In genomic region chr19:34732548-34733255, GRCh38 we compare ENCODE assay signal across 8 cellular contexts. TPM values are rescaled to one million over a fixed set of nuclear protein-coding genes. Genes with fewer than 3 reads are reported as not detected.
A peak's percentile ranks its signal among the peaks of the same experiment; 100 is the strongest.
DNase-seq lines count a peak whose midpoint lies in the region; ATAC-seq, FAIRE-seq and TF ChIP-seq lines count a peak whose summit lies in the region.

No MANE protein-coding gene starts in this region.

- H3K4me1 ChIP-seq in A549 = peaks cover 4% of the 10 kb centered on the region; the same call in 1 of the 3 replicates
- H3K4me1 ChIP-seq in HCT116 (ENCODE audit: control insufficient read depth in 1 of 2, insufficient read depth in 2 of 2, low read length in 2 of 2) = peaks cover 4 to 17% of the 10 kb centered on the region in 2 experiments; a peak in 2 of 4 replicates
- H3K4me1 ChIP-seq in mononuclear cell (ENCODE audit: insufficient read depth, low read length) = peaks cover 21% of the 10 kb centered on the region

- POLR2A ChIA-PET in A549 (lab: Yijun Ruan, JAX) = interaction anchor here (0.6 to 1.2 kb wide), 5 partner anchors 55 to 274 kb away, joined by 3 to 20 read pairs (median 4); partner anchors contain the start of genes SCGB2B2, WTIP, ZNF30 and ZNF302
- POLR2A ChIA-PET in HCT116 (lab: Charles Lee) = no interaction called here

- no peak for TF ChIP-seq CTCF in A549 (IDR thresholded peaks at IDR 0.05)
- TF ChIP-seq CTCF in HCT116 (IDR thresholded peaks at IDR 0.05 in 2 of 3, conservative IDR thresholded peaks at IDR 0.05 in 1 of 3; ENCODE audit: borderline replicate concordance in 1 of 3, insufficient read depth in 1 of 3, low read depth in 2 of 3, low read length in 2 of 3) = no peak
- no peak for TF ChIP-seq CTCF in brain (conservative IDR thresholded peaks at IDR 0.05)

- RAD21 ChIA-PET in HCT116 (lab: Charles Lee; ENCODE audit: low non-redundant PET in 1 of 2, low total read pairs in 2 of 2, uncharacterized antibody in 2 of 2, unreplicated experiment in 2 of 2) = interaction anchor here in 1 of 2 experiments (0.7 kb wide), 1 partner anchor 12 kb away, joined by 3 read pairs; no protein-coding TSS in a partner anchor

- H3K79me2 ChIP-seq in HCT116 (ENCODE audit: insufficient read depth, low read length) = no peaks in the 10 kb centered on the region

- H3K27ac ChIP-seq in A549 = peak overlapping the region; percentile 93; a peak in 5 of 6 replicates
- peak overlapping the region; percentile 72 for H3K27ac ChIP-seq in HCT116 (ENCODE audit: low read depth, low read length)

- no peak for FAIRE-seq in A549 (lab: Jason Lieb, UNC)

- H3K27me3 ChIP-seq in HCT116 (ENCODE audit: insufficient read depth, low read length) = peaks cover 6% of the 10 kb centered on the region; the same call in 1 of the 2 replicates
- peaks cover under 1% of the 10 kb centered on the region for H3K27me3 ChIP-seq in mononuclear cell (ENCODE audit: insufficient read depth, low read length)

- H3K9me2 ChIP-seq in HCT116 (ENCODE audit: insufficient read depth) = no peaks in the 10 kb centered on the region

- H3K9ac ChIP-seq in HCT116 (ENCODE audit: low read length) = no peak overlapping the region

- peak overlapping the region in 4 of 5 experiments; percentile 38 to 100 (median 86) for H3K27ac Mint-ChIP-seq in brain

- peaks cover 28% of the 10 kb centered on the region for H3K4me1 Mint-ChIP-seq in brain

- H3K4me2 ChIP-seq in A549 (peak overlapping the region; percentile 85), HCT116 (ENCODE audit: low read length) (peak overlapping the region; percentile 93)

- ATAC-seq in A549 = no peak
- no peak for ATAC-seq in HCT116
- no peak for ATAC-seq in GM21515 (IDR thresholded peaks at IDR 0.05; ENCODE audit: unreplicated experiment)

- H4K20me1 ChIP-seq in HCT116 (ENCODE audit: insufficient read depth) = no peaks in the 10 kb centered on the region

- peaks cover 0 to 9% (median 4%) of the 10 kb centered on the region in 5 experiments for H3K9me3 Mint-ChIP-seq in brain

- H3K27me3 Mint-ChIP-seq in brain = peaks cover 12% of the 10 kb centered on the region

- no peaks in the 10 kb centered on the region for H3K36me3 ChIP-seq in HCT116 (ENCODE audit: control insufficient read depth in 1 of 2, insufficient read depth in 2 of 2, low read length in 2 of 2)

- DNase-seq in A549 (ENCODE audit: low read depth in 1 of 2, low spot score in 1 of 2) (no peak), HCT116 (ENCODE audit: low read depth, low spot score) (no peak), NCI-H2196 treated with DMSO at 0.1 percent for 48 hours (lab: John Stamatoyannopoulos, UW; ENCODE audit: unreplicated experiment) (no peak), SKM-1 (lab: John Stamatoyannopoulos, UW; ENCODE audit: unreplicated experiment) (no peak)
- no peak for DNase-seq in activated CD8-positive, alpha-beta memory T cell treated with anti-CD3 and anti-CD28 coated beads, Interleukin-2, amount 50 U/mL, for 48 hours

- H3K4me3 Mint-ChIP-seq in brain = peak overlapping the region; percentile 73 to 100 (median 98)

- H3K4me3 ChIP-seq in A549 = peak overlapping the region; percentile 67
- H3K4me3 ChIP-seq in HCT116 (replicated peaks in 1 of 2; ENCODE audit: low read depth in 1 of 2, low read length in 2 of 2) = peak overlapping the region; percentile 50 to 70
- peak overlapping the region; percentile 80 for H3K4me3 ChIP-seq in mononuclear cell (ENCODE audit: low read length)

- H2AFZ ChIP-seq in HCT116 (ENCODE audit: low read depth, low read length, poor library complexity, severe bottlenecking) = no peak overlapping the region

- WGBS in A549 (ENCODE audit: missing lambda C conversion rate) = 68% methylated on average over 16 of the region's 17 CpGs

- CTCF ChIA-PET in A549 (lab: Yijun Ruan, JAX) = interaction anchor here (1.2 to 2.5 kb wide), 2 partner anchors 21 to 55 kb away, joined by 3 to 7 read pairs; partner anchors contain the start of gene ZNF302
- CTCF ChIA-PET in HCT116 (lab: Charles Lee) = interaction anchor here (1.2 kb wide), 1 partner anchor 20 kb away, joined by 4 read pairs; no protein-coding TSS in a partner anchor

- peaks cover 24% of the 10 kb centered on the region for H3K36me3 Mint-ChIP-seq in brain

- no peak for TF ChIP-seq EP300 in A549 (IDR thresholded peaks at IDR 0.05)

- TF ChIP-seq RAD21 in A549 (conservative IDR thresholded peaks at IDR 0.05 in 1 of 2, IDR thresholded peaks at IDR 0.05 in 1 of 2) (no peak), HCT116 (IDR thresholded peaks at IDR 0.05; ENCODE audit: low read depth) (no peak)

- TF ChIP-seq POLR2A in A549 (IDR thresholded peaks at IDR 0.05; ENCODE audit: low read length) (no peak), HCT116 (IDR thresholded peaks at IDR 0.05; ENCODE audit: borderline replicate concordance, extremely low read depth, insufficient read depth, insufficient read length) (no peak)

- H3K9me3 ChIP-seq in A549 (peaks cover 52% of the 10 kb centered on the region), HCT116 (ENCODE audit: control insufficient read depth in 1 of 2, insufficient read depth in 1 of 2, low read depth in 1 of 2, low read length in 2 of 2) (peaks cover 0 to 4% of the 10 kb centered on the region in 2 experiments; a peak in 1 of 4 replicates), mononuclear cell (ENCODE audit: low read depth, low read length) (no peaks in the 10 kb centered on the region)

- intact Hi-C loops in HCT116 (cut with micrococcal nuclease) = loop anchor here (1.0 kb wide), 1 partner anchor 55 kb away; the partner anchor contains the start of genes SCGB2B2 and ZNF302

- no TSS peak for BruUV-seq in HCT116 (replicated peaks; lab: Mats Ljungman, UMichigan)

TF ChIP-seq in A549, 52 proteins besides CTCF, POLR2A, EP300 and RAD21 (continues in another document):
- TF ChIP-seq HOXA7 (CRISPR knock-in tag; IDR thresholded peaks at IDR 0.05) (no peak), BCL3 (IDR thresholded peaks at IDR 0.05) (no peak), MAFK (IDR thresholded peaks at IDR 0.05; ENCODE audit: partially characterized antibody) (no peak)

TF ChIP-seq in HCT116, 20 proteins besides CTCF, POLR2A, EP300 and RAD21 (continues in another document):
- no peak for TF ChIP-seq POLR2AphosphoS5 (IDR thresholded peaks at IDR 0.05; ENCODE audit: low read depth, low read length)
- TF ChIP-seq JUND (IDR thresholded peaks at IDR 0.05) = no peak
- no peak for TF ChIP-seq ZBTB33 (IDR thresholded peaks at IDR 0.05; ENCODE audit: extremely low read depth, insufficient replicate concordance, low read length)
- TF ChIP-seq EGR1 (IDR thresholded peaks at IDR 0.05; ENCODE audit: low read depth) = no peak
- TF ChIP-seq CEBPB (IDR thresholded peaks at IDR 0.05; ENCODE audit: low read depth) = no peak
- TF ChIP-seq ZNF274 (IDR thresholded peaks at IDR 0.05; ENCODE audit: low read depth, low read length) = no peak

RNA-seq across cellular contexts. Expression of gene ZNF181, which starts 1.3 kb away (rescaled TPM):
- 19.3 and 24.6 TPM in 2 replicates for polyA plus RNA-seq in A549 (2011; rRNA removed)
- 4.6 and 5.1 TPM in 2 replicates for polyA plus RNA-seq in A549 (2012; cell fraction: cytosol; rRNA removed)
- polyA plus RNA-seq in A549 (2012; cell fraction: nucleus; rRNA removed) = 5.4 and 5.8 TPM in 2 replicates
- polyA plus RNA-seq in A549 (2017; fragmentation: RNase III; extraction: RNeasy Plus Mini Kit Qiagen cat#74134 plus additional on column Dnase treatment) = 13.6 to 17.0 TPM (median 14.2 TPM) in 3 replicates
- polyA minus RNA-seq in A549 (2011; rRNA and poly(A)+ RNA removed) = 6.9 and 8.9 TPM in 2 replicates
- total RNA-seq in HCT116 (2021; ENCODE audit: unreplicated experiment) = 4.0 TPM
- polyA plus RNA-seq in HCT116 (2012) = 2.0 and 2.9 TPM in 2 replicates
- 1.3 TPM for polyA plus RNA-seq in brain (ENCODE audit: insufficient read depth, low read depth, low replicate concordance)
- 5.6 TPM for total RNA-seq in mononuclear cell

RNA-seq across cellular contexts. Expression of gene ZNF599, which starts 40.3 kb away (rescaled TPM):
- 3.5 and 3.9 TPM in 2 replicates for polyA plus RNA-seq in A549 (2011; rRNA removed)
- polyA plus RNA-seq in A549 (2012; cell fraction: cytosol; rRNA removed) = 4.3 and 4.7 TPM in 2 replicates
- polyA plus RNA-seq in A549 (2012; cell fraction: nucleus; rRNA removed) = 2.9 and 4.1 TPM in 2 replicates
- 2.6 to 2.8 TPM (median 2.8 TPM) in 3 replicates for polyA plus RNA-seq in A549 (2017; fragmentation: RNase III; extraction: RNeasy Plus Mini Kit Qiagen cat#74134 plus additional on column Dnase treatment)
- polyA minus RNA-seq in A549 (2011; rRNA and poly(A)+ RNA removed) = 1.5 and 1.6 TPM in 2 replicates
- total RNA-seq in HCT116 (2021; ENCODE audit: unreplicated experiment) = 2.2 TPM
- polyA plus RNA-seq in HCT116 (2012) = 1.4 and 1.7 TPM in 2 replicates
- polyA plus RNA-seq in brain (ENCODE audit: insufficient read depth, low read depth, low replicate concordance) = 7.4 TPM
- total RNA-seq in mononuclear cell = 2.3 TPM

RNA-seq across cellular contexts. Expression of gene ZNF302, which starts 55.2 kb away (rescaled TPM):
- polyA plus RNA-seq in A549 (2011; rRNA removed) (54.6 and 56.3 TPM in 2 replicates), A549 (2017; fragmentation: RNase III; extraction: RNeasy Plus Mini Kit Qiagen cat#74134 plus additional on column Dnase treatment) (24.2 to 27.1 TPM (median 26.2 TPM) in 3 replicates), brain (ENCODE audit: insufficient read depth, low read depth, low replicate concordance) (5.4 TPM)
- 11.1 and 11.7 TPM in 2 replicates for polyA plus RNA-seq in A549 (2012; cell fraction: cytosol; rRNA removed)
- 22.3 and 22.4 TPM in 2 replicates for polyA plus RNA-seq in A549 (2012; cell fraction: nucleus; rRNA removed)
- 19.5 and 20.6 TPM in 2 replicates for polyA minus RNA-seq in A549 (2011; rRNA and poly(A)+ RNA removed)
- total RNA-seq in HCT116 (2021; ENCODE audit: unreplicated experiment) (9.9 TPM), mononuclear cell (7.7 TPM)
- polyA plus RNA-seq in HCT116 (2012) = 2.0 and 5.7 TPM in 2 replicates

RNA-seq across cellular contexts. Expression of gene SCGB2B2, which starts 55.7 kb away (rescaled TPM):
- polyA plus RNA-seq in A549 (2011; rRNA removed) = 0.16 and 0.21 TPM in 2 replicates
- 0.10 and 0.16 TPM in 2 replicates for polyA plus RNA-seq in A549 (2012; cell fraction: cytosol; rRNA removed)
- 0.20 and 0.24 TPM in 2 replicates for polyA plus RNA-seq in A549 (2012; cell fraction: nucleus; rRNA removed)
- polyA plus RNA-seq in A549 (2017; fragmentation: RNase III; extraction: RNeasy Plus Mini Kit Qiagen cat#74134 plus additional on column Dnase treatment) = 0.07 to 0.26 TPM (median 0.08 TPM) in 3 replicates
- 0.24 and 0.29 TPM in 2 replicates for polyA minus RNA-seq in A549 (2011; rRNA and poly(A)+ RNA removed)
- 0.27 TPM for total RNA-seq in HCT116 (2021; ENCODE audit: unreplicated experiment)
- 0.33 and 0.90 TPM in 2 replicates for polyA plus RNA-seq in HCT116 (2012)
- polyA plus RNA-seq in brain (ENCODE audit: insufficient read depth, low read depth, low replicate concordance) = not detected
- 0.10 TPM for total RNA-seq in mononuclear cell
